22 cellular contexts compared by ENCODE assay signal in genomic region chr1:180616441-180616840, GRCh38. TPM values are rescaled to one million over a fixed set of nuclear protein-coding genes. Genes with fewer than 3 reads are reported as not detected.
"Had no signal": no experiment of that assay in that cellular context is flagged by ENCODE, and none has a peak within 500 bp of the region (broad histone marks: within the 10 kb centered on the region; RNA-seq: fewer than 3 reads in every experiment).

No MANE protein-coding gene starts in this region.

- ATAC-seq: activated T-cell treated with anti-CD3 and anti-CD28 coated beads, Interleukin-2, amount 50 U/mL, for 72 hours; gastroesophageal sphincter; heart left ventricle; naive thymus-derived CD4-positive, alpha-beta T cell; sciatic nerve; stimulated activated memory B cell treated with anti-CD40 and anti-IgM and Interleukin-4, amounts not matched to agents 10 μg/mL and 1 μg/mL and 100 μg/mL, for 72 hours; T-helper 17 cell had no signal

- H3K27ac Mint-ChIP-seq: activated T-cell treated with anti-CD3 and anti-CD28 coated beads, Interleukin-2, amount 50 U/mL, for 72 hours; naive thymus-derived CD4-positive, alpha-beta T cell; stimulated activated memory B cell treated with anti-CD40 and anti-IgM and Interleukin-4, amounts not matched to agents 10 μg/mL and 1 μg/mL and 100 μg/mL, for 72 hours; T-helper 17 cell; type B pancreatic cell had no signal

- H3K27me3 ChIP-seq: gastroesophageal sphincter, heart left ventricle, pancreas, testis had no signal

- H3K36me3 ChIP-seq: gastroesophageal sphincter, heart left ventricle, left ventricle myocardium inferior, pancreas had no signal

- H3K27me3 Mint-ChIP-seq: naive thymus-derived CD4-positive, alpha-beta T cell; stimulated activated memory B cell treated with anti-CD40 and anti-IgM and Interleukin-4, amounts not matched to agents 10 μg/mL and 1 μg/mL and 100 μg/mL, for 72 hours; T-helper 17 cell; type B pancreatic cell had no signal

- H3K4me3 ChIP-seq: gastroesophageal sphincter, heart left ventricle, left ventricle myocardium inferior, pancreas, testis had no signal

- H3K4me1 Mint-ChIP-seq: T-helper 17 cell had no signal

- H3K4me3 Mint-ChIP-seq: activated T-cell treated with anti-CD3 and anti-CD28 coated beads, Interleukin-2, amount 50 U/mL, for 72 hours; naive thymus-derived CD4-positive, alpha-beta T cell; stimulated activated memory B cell treated with anti-CD40 and anti-IgM and Interleukin-4, amounts not matched to agents 10 μg/mL and 1 μg/mL and 100 μg/mL, for 72 hours; T-helper 17 cell; type B pancreatic cell had no signal

- H3K27ac ChIP-seq: gastroesophageal sphincter, left ventricle myocardium inferior, testis had no signal

- H3K9me3 ChIP-seq: gastroesophageal sphincter, heart left ventricle, left ventricle myocardium inferior, pancreas, testis had no signal

- H3K36me3 Mint-ChIP-seq: naive thymus-derived CD4-positive, alpha-beta T cell; stimulated activated memory B cell treated with anti-CD40 and anti-IgM and Interleukin-4, amounts not matched to agents 10 μg/mL and 1 μg/mL and 100 μg/mL, for 72 hours; type B pancreatic cell had no signal

- DNase-seq: activated CD4-positive, CD25-positive, alpha-beta regulatory T cell treated with anti-CD3 and anti-CD28 coated beads, Interleukin-2, amount 50 U/mL, for 72 hours; activated CD8-positive, alpha-beta memory T cell treated with anti-CD3 and anti-CD28 coated beads for 24 hours; activated effector memory CD4-positive, alpha-beta T cell treated with anti-CD3 and anti-CD28 coated beads, Interleukin-2, amount 50 U/mL, for 16 hours; activated naive CD4-positive, alpha-beta T cell treated with anti-CD3 and anti-CD28 coated beads, Interleukin-2, amount 50 U/mL, for 16 hours; activated T-cell treated with anti-CD3 and anti-CD28 coated beads, Interleukin-2, amount 50 U/mL, for 72 hours; aorta; dermis blood vessel endothelial cell; effector memory CD4-positive, alpha-beta T cell; heart left ventricle; left ventricle myocardium inferior; naive thymus-derived CD4-positive, alpha-beta T cell; pancreas; stimulated activated CD4-positive, alpha-beta T cell treated with anti-CD3 and anti-CD28 coated beads, Interleukin-4, amount 100 ng/mL, for 4 hours; T-helper 17 cell; testis had no signal

- H3K9me3 Mint-ChIP-seq: activated T-cell treated with anti-CD3 and anti-CD28 coated beads, Interleukin-2, amount 50 U/mL, for 72 hours; naive thymus-derived CD4-positive, alpha-beta T cell; stimulated activated memory B cell treated with anti-CD40 and anti-IgM and Interleukin-4, amounts not matched to agents 10 μg/mL and 1 μg/mL and 100 μg/mL, for 72 hours; type B pancreatic cell had no signal

RNA-seq across cellular contexts. Expression of gene OVAAL, which starts 57.7 kb away (rescaled TPM):
- total RNA-seq: activated T-cell treated with anti-CD3 and anti-CD28 coated beads, Interleukin-2, amount 50 U/mL, for 72 hours; aorta; dermis blood vessel endothelial cell; endothelial cell of umbilical vein; gastroesophageal sphincter; kidney epithelial cell; naive thymus-derived CD4-positive, alpha-beta T cell; pancreas; pulmonary artery endothelial cell; sciatic nerve; T-helper 17 cell; testis had no signal
- polyA plus RNA-seq: aorta; naive thymus-derived CD4-positive, alpha-beta T cell; pancreas had no signal
